22 cellular contexts compared by ENCODE assay signal in genomic region chr1:6274102-6274501, GRCh38. TPM values are rescaled to one million over a fixed set of nuclear protein-coding genes. Genes with fewer than 3 reads are reported as not detected.
DNase-seq lines count a peak whose midpoint lies in the region; ATAC-seq and TF ChIP-seq lines count a peak whose summit lies in the region.
"Had no signal": no experiment of that assay in that cellular context is flagged by ENCODE, and none has a peak within 500 bp of the region (broad histone marks: within the 10 kb centered on the region; RNA-seq: fewer than 3 reads in every experiment).

No MANE protein-coding gene starts in this region.

- POLR2A ChIA-PET in RWPE1 (lab: Yijun Ruan, JAX; ENCODE audit: low non-redundant PET), result no interaction called here

- H3K4me2 ChIP-seq in BLaER1 (no peak overlapping the region), mesendoderm (ENCODE audit: low read length) (no peak overlapping the region), smooth muscle cell (peak overlapping the region; percentile 56)
- H3K4me2 ChIP-seq: GM23338 had no signal

- no peak overlapping the region for H3K23ac ChIP-seq in mesendoderm (ENCODE audit: low read length)

- H4K20me1 ChIP-seq in BLaER1 (no peaks in the 10 kb centered on the region; the same call in 1 of the 2 replicates), smooth muscle cell (ENCODE audit: low read depth) (peaks cover 3% of the 10 kb centered on the region)

- H3K9ac ChIP-seq in BLaER1 (no peak overlapping the region), mesendoderm (ENCODE audit: low read length) (no peak overlapping the region), smooth muscle cell (ENCODE audit: low read depth) (no peak overlapping the region)

- no peak for TF ChIP-seq CTCF in RWPE1 (conservative IDR thresholded peaks at IDR 0.05; ENCODE audit: low read depth)
- no peak for TF ChIP-seq CTCF in smooth muscle cell (IDR thresholded peaks at IDR 0.05; ENCODE audit: borderline replicate concordance, insufficient read depth, poor library complexity, severe bottlenecking)

- no peak overlapping the region for H2BK5ac ChIP-seq in mesendoderm (ENCODE audit: low read length)

- H3F3A ChIP-seq in smooth muscle cell (ENCODE audit: low read depth), result no peaks in the 10 kb centered on the region

- DNase-seq in RWPE1 (ENCODE audit: low spot score), result no peak
- DNase-seq in mesendoderm, result no peak
- no peak for DNase-seq in smooth muscle cell (lab: John Stamatoyannopoulos, UW; ENCODE audit: unreplicated experiment)
- no peak for DNase-seq in SW480 (ENCODE audit: low spot score)
- no peak for DNase-seq in ecto neural progenitor cell (ENCODE audit: low spot score)
- DNase-seq: ACHN; AML-193; CD4-positive, alpha-beta memory T cell; DMS79; GDM1; HFFc6; KBM-7 had no signal

- no peak overlapping the region for H2AFZ ChIP-seq in smooth muscle cell (ENCODE audit: low read depth)
- H2AFZ ChIP-seq: GM23338 had no signal

- H2AK5ac ChIP-seq in mesendoderm (ENCODE audit: low read length), result no peak overlapping the region

- H3K4me3 ChIP-seq in BLaER1, result no peak overlapping the region
- no peak overlapping the region for H3K4me3 ChIP-seq in mesendoderm (ENCODE audit: low read length)
- H3K4me3 ChIP-seq in smooth muscle cell, result no peak overlapping the region
- H3K4me3 ChIP-seq: GM23338 had no signal

- H3K79me2 ChIP-seq in mesendoderm (ENCODE audit: control insufficient read depth, insufficient read depth, low read length) (no peaks in the 10 kb centered on the region), smooth muscle cell (ENCODE audit: low read depth) (no peaks in the 10 kb centered on the region)

- no peaks in the 10 kb centered on the region for H3K79me1 ChIP-seq in mesendoderm (ENCODE audit: low read length)

- no peak overlapping the region for H2BK120ac ChIP-seq in mesendoderm (ENCODE audit: low read depth, low read length)

- H3K27ac ChIP-seq in BLaER1 (peak overlapping the region; percentile 18; the same call in 1 of the 2 replicates), RWPE1 (peak overlapping the region; percentile 54), mesendoderm (ENCODE audit: low read depth, low read length) (no peak overlapping the region), smooth muscle cell (ENCODE audit: low read depth) (no peak overlapping the region)

- H3K4me1 ChIP-seq in BLaER1 (peaks cover 55% of the 10 kb centered on the region), mesendoderm (ENCODE audit: control insufficient read depth, low read depth, low read length) (peaks cover 2% of the 10 kb centered on the region), smooth muscle cell (ENCODE audit: low read depth) (peaks cover 17% of the 10 kb centered on the region)

- H3K4ac ChIP-seq in mesendoderm (ENCODE audit: low read depth, low read length), result no peak overlapping the region

- peak overlapping the region; percentile 15 for H3K56ac ChIP-seq in mesendoderm (ENCODE audit: low read length)

- H4K5ac ChIP-seq in mesendoderm (ENCODE audit: low read length), result no peak overlapping the region

- no CpG with 5 or more reads among the region's 11 CpGs for WGBS in mesendoderm (ENCODE audit: extremely low coverage, insufficient coverage, low lambda C conversion rate)
- 84% methylated on average over 11 of the region's 11 CpGs for WGBS in smooth muscle cell (ENCODE audit: low lambda C conversion rate)

- CTCF ChIA-PET in RWPE1 (lab: Yijun Ruan, JAX), result no interaction called here

- no peak for ATAC-seq in HG02798 (IDR thresholded peaks at IDR 0.05; ENCODE audit: poor library complexity, unreplicated experiment)
- ATAC-seq: HCT116 had no signal

- H3K27me3 ChIP-seq in BLaER1 (no peaks in the 10 kb centered on the region), mesendoderm (ENCODE audit: insufficient read depth, low read length, poor library complexity) (no peaks in the 10 kb centered on the region), smooth muscle cell (ENCODE audit: low read depth) (no peaks in the 10 kb centered on the region)

- H3K36me3 ChIP-seq in BLaER1, result peaks cover 38% of the 10 kb centered on the region
- H3K36me3 ChIP-seq in mesendoderm (ENCODE audit: control insufficient read depth, insufficient read depth, low read length), result peaks cover 2% of the 10 kb centered on the region
- H3K36me3 ChIP-seq in smooth muscle cell (ENCODE audit: low read depth), result no peaks in the 10 kb centered on the region

- H3K18ac ChIP-seq in mesendoderm (ENCODE audit: low read length), result no peak overlapping the region

- H3K9me3 ChIP-seq in BLaER1 (no peaks in the 10 kb centered on the region), smooth muscle cell (replicated peaks; ENCODE audit: low read depth) (no peaks in the 10 kb centered on the region)

- no peak overlapping the region for H2BK15ac ChIP-seq in mesendoderm (replicated peaks; ENCODE audit: low read depth)

- no peak overlapping the region for H4K8ac ChIP-seq in mesendoderm (ENCODE audit: low read depth, low read length)

RNA-seq across cellular contexts. Expression of gene GPR153, which starts 13.2 kb away (rescaled TPM):
- polyA plus RNA-seq in mesendoderm (2013, experiment 1 of 2), result 0.87 TPM
- polyA plus RNA-seq in mesendoderm (2013, experiment 2 of 2), result 0.88 TPM
- 6.4 and 8.2 TPM in 2 replicates for total RNA-seq in smooth muscle cell
- polyA plus RNA-seq in smooth muscle cell, result 15.5 and 15.8 TPM in 2 replicates
- polyA plus RNA-seq: CD4-positive, alpha-beta memory T cell had no signal

RNA-seq across cellular contexts. Expression of gene HES3, which starts 30.1 kb away (rescaled TPM):
- 0.27 TPM for polyA plus RNA-seq in mesendoderm (2013, experiment 1 of 2)
- 0.20 TPM for polyA plus RNA-seq in mesendoderm (2013, experiment 2 of 2)
- not detected in 2 replicates for total RNA-seq in smooth muscle cell
- polyA plus RNA-seq in smooth muscle cell, result not detected in 2 replicates
- total RNA-seq: A172; CD4-positive, alpha-beta memory T cell; Daoy; HFFc6; HT-29 had no signal
- polyA plus RNA-seq: BJ; CD14-positive monocyte; CD4-positive, alpha-beta memory T cell; IgD-negative memory B cell had no signal

RNA-seq across cellular contexts. Expression of gene ICMT, which starts 38.3 kb away (rescaled TPM):
- polyA plus RNA-seq in mesendoderm (2013, experiment 1 of 2), result 54.8 TPM
- polyA plus RNA-seq in mesendoderm (2013, experiment 2 of 2), result 54.8 TPM
- total RNA-seq in smooth muscle cell, result 55.1 and 66.8 TPM in 2 replicates
- 34.7 and 36.6 TPM in 2 replicates for polyA plus RNA-seq in smooth muscle cell

Comparison
In these comparisons a context has a peak if more than half of its experiments do, and no peak if none do; other contexts are left out.
1. H3K27ac ChIP-seq: peak in BLaER1 (single experiment) and RWPE1 (single experiment); none in mesendoderm (single experiment) and smooth muscle cell (single experiment).